In the genomic region with DNA sequence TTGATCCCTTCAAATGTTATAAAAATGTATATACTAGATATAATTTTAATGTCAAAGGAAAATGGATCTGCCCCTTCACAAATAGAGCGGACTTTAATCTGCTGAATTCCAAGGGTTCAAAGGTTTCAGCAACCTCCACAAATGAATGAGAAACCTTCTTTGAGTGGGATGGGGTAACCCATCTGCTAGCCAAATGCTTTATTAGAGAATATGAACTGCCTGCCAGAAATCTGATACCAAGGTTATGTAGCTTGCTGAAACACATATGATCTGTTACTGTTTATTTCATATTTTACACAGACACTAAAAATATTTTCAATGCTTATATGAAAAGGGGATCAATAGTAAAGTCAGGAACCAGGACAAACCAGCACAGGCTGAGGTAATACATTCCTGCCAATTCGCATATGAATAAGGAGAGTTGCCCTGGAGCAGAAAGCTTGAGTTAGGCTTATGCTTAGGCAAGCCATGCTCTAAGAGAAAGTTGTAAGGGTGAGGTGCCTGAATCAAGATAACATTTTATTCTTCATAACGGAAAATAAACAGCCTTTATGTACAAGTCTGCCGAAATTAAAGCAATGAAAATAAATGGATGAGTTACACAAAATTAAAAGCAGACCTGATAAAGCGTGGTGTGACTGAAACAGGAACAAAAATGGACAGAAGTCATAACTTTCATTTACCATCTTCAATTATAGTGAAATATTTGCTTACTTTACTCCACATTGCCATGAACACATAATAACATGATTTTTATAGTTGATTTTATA, we compare ENCODE assay signal across 18 cellular contexts. TPM values are rescaled to one million over a fixed set of nuclear protein-coding genes. Genes with fewer than 3 reads are reported as not detected.
DNase-seq lines count a peak whose midpoint lies in the region; ATAC-seq and TF ChIP-seq lines count a peak whose summit lies in the region.
"Had no signal": no experiment of that assay in that cellular context is flagged by ENCODE, and none has a peak within 500 bp of the region (broad histone marks: within the 10 kb centered on the region; RNA-seq: fewer than 3 reads in every experiment).

No MANE protein-coding gene starts in this region.

- peak; percentile 49 for DNase-seq in MCF 10A (ENCODE audit: unreplicated experiment)
- no peak for DNase-seq in mammary epithelial cell
- DNase-seq in WTC11 (ENCODE audit: low spot score): no peak
- no peak for DNase-seq in type B pancreatic cell (ENCODE audit: extremely low spot score, unreplicated experiment)
- DNase-seq in epidermal melanocyte (ENCODE audit: insufficient read length, low spot score): no peak
- DNase-seq in GM13977 (ENCODE audit: low spot score): no peak
- DNase-seq: ACHN; activated naive CD8-positive, alpha-beta T cell treated with anti-CD3 and anti-CD28 coated beads, Interleukin-2, amount 50 U/mL, for 24 hours; cortex of kidney; NCI-H1930; SHP77 had no signal

- H3K4me1 ChIP-seq in mammary epithelial cell (ENCODE audit: insufficient read depth, low read length): peaks cover 6% of the 10 kb centered on the region
- H3K4me1 ChIP-seq in iPS-18a (ENCODE audit: control insufficient read depth, low read depth, low read length): peaks cover 22% of the 10 kb centered on the region

- no peak overlapping the region for H2AFZ ChIP-seq in mammary epithelial cell (ENCODE audit: low read depth, low read length)

- in situ Hi-C loops in mammary epithelial cell (cut with MboI; ENCODE audit: low sequenced_read_pairs in 2 of 2): no loop called here
- in situ Hi-C loops in GM13977 (cut with MboI; ENCODE audit: low pct_unique_long_range_greater_than_20kb, low sequenced_read_pairs, unreplicated experiment): no loop called here

- BruUV-seq in MCF 10A (replicated peaks; lab: Mats Ljungman, UMichigan) (no TSS peak), mammary epithelial cell (replicated peaks; lab: Mats Ljungman, UMichigan) (no TSS peak)

- H3K27ac ChIP-seq in mammary epithelial cell (ENCODE audit: insufficient read depth, low read depth, low read length): no peak overlapping the region
- no peak overlapping the region for H3K27ac ChIP-seq in iPS-18a (ENCODE audit: low read length)
- H3K27ac ChIP-seq: vagina had no signal

- no peaks in the 10 kb centered on the region for H4K20me1 ChIP-seq in mammary epithelial cell (ENCODE audit: insufficient read depth, low read length)

- no peak overlapping the region for H3K4me2 ChIP-seq in mammary epithelial cell (ENCODE audit: insufficient read depth, low read depth, low read length)

- 50% methylated on average over 5 of the region's 5 CpGs for WGBS in mammary epithelial cell (ENCODE audit: low coverage, missing lambda C conversion rate)

- H3K36me3 Mint-ChIP-seq in MCF 10A (ENCODE audit: insufficient read depth, unreplicated experiment) (peaks cover 9% of the 10 kb centered on the region), WTC11 (peaks cover 14% of the 10 kb centered on the region; the same call in 1 of the 2 replicates), type B pancreatic cell (no peaks in the 10 kb centered on the region)

- peaks cover 83% of the 10 kb centered on the region for H3K79me2 ChIP-seq in mammary epithelial cell (ENCODE audit: insufficient read depth, low read length)

- H3K4me1 Mint-ChIP-seq in MCF 10A (ENCODE audit: insufficient read depth, unreplicated experiment) (peaks cover 36% of the 10 kb centered on the region), WTC11 (peaks cover 27% of the 10 kb centered on the region), type B pancreatic cell (ENCODE audit: unreplicated experiment) (peaks cover 15% of the 10 kb centered on the region)
- H3K4me1 Mint-ChIP-seq: activated naive CD8-positive, alpha-beta T cell treated with anti-CD3 and anti-CD28 coated beads, Interleukin-2, amount 50 U/mL, for 24 hours had no signal

- intact Hi-C loops in MCF 10A (cut with micrococcal nuclease): no loop called here
- intact Hi-C loops in mammary epithelial cell (cut with micrococcal nuclease): no loop called here

- no peak for TF ChIP-seq CTCF in MCF 10A (IDR thresholded peaks at IDR 0.05; ENCODE audit: unreplicated experiment)
- no peak for TF ChIP-seq CTCF in mammary epithelial cell (conservative IDR thresholded peaks at IDR 0.05 in 1 of 2, IDR thresholded peaks at IDR 0.05 in 1 of 2; ENCODE audit: extremely low read depth in 1 of 2, insufficient read depth in 1 of 2, low read depth in 1 of 2, low read length in 2 of 2)
- no peak for TF ChIP-seq CTCF in WTC11 (IDR thresholded peaks at IDR 0.05)
- no peak for TF ChIP-seq CTCF in type B pancreatic cell (conservative IDR thresholded peaks at IDR 0.05)
- TF ChIP-seq CTCF in GM13977 (IDR thresholded peaks at IDR 0.05; ENCODE audit: extremely low read depth, insufficient read depth, missing control alignments): no peak

- dilution Hi-C loops in mammary epithelial cell (cut with HindIII; ENCODE audit: low sequenced_read_pairs): no loop called here

- H3K27ac Mint-ChIP-seq in MCF 10A (ENCODE audit: low read depth, unreplicated experiment): no peak overlapping the region
- H3K27ac Mint-ChIP-seq in WTC11: peak overlapping the region; percentile 96
- peak overlapping the region; percentile 12 for H3K27ac Mint-ChIP-seq in type B pancreatic cell
- H3K27ac Mint-ChIP-seq: activated naive CD8-positive, alpha-beta T cell treated with anti-CD3 and anti-CD28 coated beads, Interleukin-2, amount 50 U/mL, for 24 hours; stimulated activated naive CD8-positive, alpha-beta T cell treated with anti-CD3 and anti-CD28 coated beads, Interleukin-15, Interleukin-2, amounts not matched to agents 100 ng/mL and 50 ng/mL, for 24 hours; T-helper 2 cell treated with Interferon-gamma antibody and Interleukin-4, amounts not matched to agents 5 μg/mL and 100 μg/mL, for 36 hours had no signal

- ATAC-seq in WTC11 (peak; percentile 99), GM18498 (IDR thresholded peaks at IDR 0.05; ENCODE audit: unreplicated experiment) (no peak)
- ATAC-seq: activated naive CD8-positive, alpha-beta T cell treated with anti-CD3 and anti-CD28 coated beads, Interleukin-2, amount 50 U/mL, for 24 hours; esophagus mucosa; HCT116 had no signal

- no peak overlapping the region for H3K4me3 Mint-ChIP-seq in MCF 10A (ENCODE audit: unreplicated experiment)
- H3K4me3 Mint-ChIP-seq in WTC11: peak overlapping the region; percentile 22
- H3K4me3 Mint-ChIP-seq in type B pancreatic cell: peak overlapping the region; percentile 3
- H3K4me3 Mint-ChIP-seq: activated naive CD8-positive, alpha-beta T cell treated with anti-CD3 and anti-CD28 coated beads, Interleukin-2, amount 50 U/mL, for 24 hours; stimulated activated naive CD8-positive, alpha-beta T cell treated with anti-CD3 and anti-CD28 coated beads, Interleukin-15, Interleukin-2, amounts not matched to agents 100 ng/mL and 50 ng/mL, for 24 hours; T-helper 2 cell treated with Interferon-gamma antibody and Interleukin-4, amounts not matched to agents 5 μg/mL and 100 μg/mL, for 36 hours had no signal

- H3K9me3 ChIP-seq in mammary epithelial cell (replicated peaks; ENCODE audit: insufficient read depth, low read length): no peaks in the 10 kb centered on the region
- no peaks in the 10 kb centered on the region for H3K9me3 ChIP-seq in iPS-18a (ENCODE audit: control insufficient read depth, low read depth, low read length)
- H3K9me3 ChIP-seq: vagina had no signal

- H3K27me3 ChIP-seq in mammary epithelial cell (ENCODE audit: insufficient read depth, low read length) (no peaks in the 10 kb centered on the region), iPS-18a (ENCODE audit: control insufficient read depth, insufficient read depth, low read length) (no peaks in the 10 kb centered on the region)
- H3K27me3 ChIP-seq: vagina had no signal

- H3K4me3 ChIP-seq in mammary epithelial cell (replicated peaks in 1 of 3; ENCODE audit: insufficient read depth in 1 of 3, low read depth in 2 of 3, low read length in 3 of 3) (no peak overlapping the region), iPS-18a (ENCODE audit: low read length) (peak overlapping the region; percentile 8)
- H3K4me3 ChIP-seq: vagina had no signal

- CTCF ChIA-PET in MCF 10A (lab: Yijun Ruan, JAX) (interaction anchor here (0.6 to 1.1 kb wide), 5 partner anchors 8 to 69 kb away, joined by 3 to 4 read pairs (median 3); no protein-coding TSS in a partner anchor), mammary epithelial cell (lab: Charles Lee; ENCODE audit: low non-redundant PET) (interaction anchor here (0.6 kb wide), 1 partner anchor 60 kb away, joined by 21 read pairs; no protein-coding TSS in a partner anchor), WTC11 (lab: Charles Lee) (interaction anchor here (0.9 kb wide), 1 partner anchor 55 kb away, joined by 3 read pairs; no protein-coding TSS in a partner anchor)

- H3K9me3 Mint-ChIP-seq in MCF 10A (ENCODE audit: unreplicated experiment) (no peaks in the 10 kb centered on the region), WTC11 (peaks cover 10% of the 10 kb centered on the region), type B pancreatic cell (no peaks in the 10 kb centered on the region)
- H3K9me3 Mint-ChIP-seq: activated naive CD8-positive, alpha-beta T cell treated with anti-CD3 and anti-CD28 coated beads, Interleukin-2, amount 50 U/mL, for 24 hours; stimulated activated naive CD8-positive, alpha-beta T cell treated with anti-CD3 and anti-CD28 coated beads, Interleukin-15, Interleukin-2, amounts not matched to agents 100 ng/mL and 50 ng/mL, for 24 hours; T-helper 2 cell treated with Interferon-gamma antibody and Interleukin-4, amounts not matched to agents 5 μg/mL and 100 μg/mL, for 36 hours had no signal

- POLR2A ChIA-PET in MCF 10A (lab: Yijun Ruan, JAX): interaction anchor here (0.6 to 2.3 kb wide), 8 partner anchors 8 to 199 kb away, joined by 3 to 16 read pairs (median 4); partner anchors contain the start of gene PLOD2
- POLR2A ChIA-PET in WTC11 (lab: Charles Lee): no interaction called here

- H3K27me3 Mint-ChIP-seq in MCF 10A (ENCODE audit: insufficient read depth, unreplicated experiment): no peaks in the 10 kb centered on the region
- no peaks in the 10 kb centered on the region for H3K27me3 Mint-ChIP-seq in WTC11 (ENCODE audit: low read depth)
- no peaks in the 10 kb centered on the region for H3K27me3 Mint-ChIP-seq in type B pancreatic cell
- H3K27me3 Mint-ChIP-seq: activated naive CD8-positive, alpha-beta T cell treated with anti-CD3 and anti-CD28 coated beads, Interleukin-2, amount 50 U/mL, for 24 hours; stimulated activated naive CD8-positive, alpha-beta T cell treated with anti-CD3 and anti-CD28 coated beads, Interleukin-15, Interleukin-2, amounts not matched to agents 100 ng/mL and 50 ng/mL, for 24 hours had no signal

- H3K36me3 ChIP-seq in mammary epithelial cell (ENCODE audit: insufficient read depth, low read length) (no peaks in the 10 kb centered on the region), iPS-18a (ENCODE audit: control insufficient read depth, low read depth, low read length) (no peaks in the 10 kb centered on the region)
- H3K36me3 ChIP-seq: vagina had no signal

- no peak overlapping the region for H3K9ac ChIP-seq in mammary epithelial cell (ENCODE audit: insufficient read depth, low read length)
- H3K9ac ChIP-seq in iPS-18a (ENCODE audit: low read length): no peak overlapping the region

TF ChIP-seq in WTC11, 78 proteins besides CTCF, POLR2A, EP300 and RAD21 (continues in another document):
- TF ChIP-seq NFYB (CRISPR knock-in tag; conservative IDR thresholded peaks at IDR 0.05; ENCODE audit: low read depth): no peak

RNA-seq across cellular contexts. Expression of gene PLOD2, which starts 26.5 kb away (rescaled TPM):
- 109 and 149 TPM in 2 replicates for total RNA-seq in MCF 10A (2022)
- total RNA-seq in mammary epithelial cell: 100 to 1,000 TPM in 1 of 2 donors, 10 to 100 TPM in 1; 42.1 to 112 TPM
- 19.6 TPM for polyA plus RNA-seq in mammary epithelial cell
- polyA minus RNA-seq in mammary epithelial cell: 38.8 TPM
- 36.6 to 40.7 TPM (median 39.3 TPM) in 3 replicates for total RNA-seq in WTC11 (2021)
- 24.7 and 35.0 TPM in 2 replicates for total RNA-seq in type B pancreatic cell (ENCODE audit: low replicate concordance)
